26 cellular contexts compared by ENCODE assay signal in the genomic region with DNA sequence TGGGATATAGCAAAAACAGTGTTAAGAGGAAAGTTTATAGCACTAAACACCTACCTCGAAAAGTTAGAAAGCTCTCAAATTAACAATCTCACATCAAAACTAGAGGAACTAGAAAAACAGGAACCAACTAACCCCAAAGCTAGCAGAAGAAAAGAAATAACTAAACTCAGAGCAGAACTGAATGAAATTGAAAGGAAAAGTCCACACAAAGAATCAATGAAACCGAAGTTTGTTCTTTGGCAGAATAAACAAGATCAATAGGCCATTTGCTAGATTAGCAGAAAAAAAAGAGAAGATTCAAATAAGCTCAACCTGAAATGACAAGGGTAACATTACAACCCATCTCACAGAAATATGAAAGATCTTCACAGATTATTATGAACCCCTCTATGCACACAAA.
"Had no signal": no experiment of that assay in that cellular context is flagged by ENCODE, and none has a peak within 500 bp of the region (broad histone marks: within the 10 kb centered on the region; RNA-seq: fewer than 3 reads in every experiment).

No MANE protein-coding gene starts in this region.

- H3K4me1 ChIP-seq: esophagus squamous epithelium, heart right ventricle, left ventricle myocardium inferior, lower lobe of right lung, psoas muscle, spleen, transverse colon, vagina had no signal

- H3K36me3 ChIP-seq: esophagus squamous epithelium, heart right ventricle, left ventricle myocardium inferior, lower lobe of right lung, spleen, thoracic aorta, transverse colon, vagina had no signal

- H3K27ac ChIP-seq: esophagus squamous epithelium, heart right ventricle, left ventricle myocardium inferior, lower lobe of right lung, psoas muscle, skin epidermis, spleen, thoracic aorta, transverse colon, vagina had no signal

- H3K27me3 ChIP-seq: esophagus squamous epithelium, heart right ventricle, spleen, transverse colon, vagina had no signal

- H3K4me1 Mint-ChIP-seq: naive thymus-derived CD8-positive, alpha-beta T cell; nephron progenitor cell; stimulated activated naive B cell treated with anti-CD40 and anti-IgM and Interleukin-4, amounts not matched to agents 10 μg/mL and 1 μg/mL and 100 μg/mL, for 72 hours had no signal

- ATAC-seq: effector memory CD8-positive, alpha-beta T cell; heart right ventricle; left cardiac atrium; lower lobe of right lung; naive thymus-derived CD8-positive, alpha-beta T cell; psoas muscle; right cardiac atrium; stimulated activated naive B cell treated with anti-CD40 and anti-IgM and Interleukin-4, amounts not matched to agents 10 μg/mL and 1 μg/mL and 100 μg/mL, for 72 hours had no signal

- H3K27ac Mint-ChIP-seq: effector memory CD8-positive, alpha-beta T cell; naive thymus-derived CD8-positive, alpha-beta T cell; nephron progenitor cell; stimulated activated naive B cell treated with anti-CD40 and anti-IgM and Interleukin-4, amounts not matched to agents 10 μg/mL and 1 μg/mL and 100 μg/mL, for 72 hours; stimulated activated naive CD8-positive, alpha-beta T cell treated with anti-CD3 and anti-CD28 coated beads, Interleukin-15, Interleukin-2, amounts not matched to agents 100 ng/mL and 50 ng/mL, for 24 hours had no signal

- H3K9me3 ChIP-seq: lower lobe of right lung, vagina had no signal

- FAIRE-seq: endometrium, islet of Langerhans had no signal

- H3K4me3 Mint-ChIP-seq: effector memory CD8-positive, alpha-beta T cell; naive thymus-derived CD8-positive, alpha-beta T cell; nephron progenitor cell; stimulated activated naive B cell treated with anti-CD40 and anti-IgM and Interleukin-4, amounts not matched to agents 10 μg/mL and 1 μg/mL and 100 μg/mL, for 72 hours; stimulated activated naive CD8-positive, alpha-beta T cell treated with anti-CD3 and anti-CD28 coated beads, Interleukin-15, Interleukin-2, amounts not matched to agents 100 ng/mL and 50 ng/mL, for 24 hours had no signal

- H3K4me3 ChIP-seq: esophagus squamous epithelium, heart right ventricle, left ventricle myocardium inferior, lower lobe of right lung, psoas muscle, skin epidermis, spleen, thoracic aorta, transverse colon, vagina had no signal

- H3K36me3 Mint-ChIP-seq: stimulated activated naive B cell treated with anti-CD40 and anti-IgM and Interleukin-4, amounts not matched to agents 10 μg/mL and 1 μg/mL and 100 μg/mL, for 72 hours had no signal

- H3K27me3 Mint-ChIP-seq: effector memory CD8-positive, alpha-beta T cell; naive thymus-derived CD8-positive, alpha-beta T cell; stimulated activated naive B cell treated with anti-CD40 and anti-IgM and Interleukin-4, amounts not matched to agents 10 μg/mL and 1 μg/mL and 100 μg/mL, for 72 hours; stimulated activated naive CD8-positive, alpha-beta T cell treated with anti-CD3 and anti-CD28 coated beads, Interleukin-15, Interleukin-2, amounts not matched to agents 100 ng/mL and 50 ng/mL, for 24 hours had no signal

- DNase-seq: cortex of kidney; effector memory CD8-positive, alpha-beta T cell; erythroblast; esophagus squamous epithelium; foreskin melanocyte; glutamatergic neuron; heart right ventricle; hippocampal formation; left cardiac atrium; left ventricle myocardium inferior; lower lobe of right lung; naive thymus-derived CD8-positive, alpha-beta T cell; nephron progenitor cell; nucleus accumbens; psoas muscle; right cardiac atrium; spleen; stimulated activated CD4-positive, alpha-beta T cell treated with anti-CD3 and anti-CD28 coated beads, Interleukin-2, amount 100 ng/mL, for 48 hours; stimulated activated naive B cell treated with anti-CD40 and anti-IgM and Interleukin-4, amounts not matched to agents 10 μg/mL and 1 μg/mL and 100 μg/mL, for 72 hours; transverse colon had no signal
